Comparison of ENCODE assay signal across 12 cellular contexts in the genomic region with DNA sequence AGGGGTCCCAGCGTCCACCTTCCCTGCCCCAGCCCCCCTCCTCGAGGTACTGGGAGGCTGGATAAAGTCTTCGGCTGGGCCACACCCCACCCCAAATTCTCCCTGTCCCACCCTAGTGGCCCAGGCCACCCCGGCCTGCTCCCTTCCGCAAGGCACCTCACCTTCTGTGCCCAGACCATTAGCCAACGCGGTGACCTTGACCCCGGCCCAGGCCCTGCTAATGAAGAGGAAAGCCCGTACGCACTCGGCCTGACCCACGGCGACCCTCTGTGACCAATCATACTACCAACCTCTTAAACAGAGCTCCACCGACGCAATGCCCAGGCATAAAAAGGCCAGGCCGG. TPM values are rescaled to one million over a fixed set of nuclear protein-coding genes. Genes with fewer than 3 reads are reported as not detected.
DNase-seq lines count a peak whose midpoint lies in the region; ATAC-seq and TF ChIP-seq lines count a peak whose summit lies in the region.
"Had no signal": no experiment of that assay in that cellular context is flagged by ENCODE, and none has a peak within 500 bp of the region (broad histone marks: within the 10 kb centered on the region; RNA-seq: fewer than 3 reads in every experiment).

No MANE protein-coding gene starts in this region.

- H3K36me3 ChIP-seq in aorta (ENCODE audit: control insufficient read depth in 1 of 2, insufficient read depth in 2 of 2, low read length in 1 of 2) = no peaks in the 10 kb centered on the region

- H3K9me3 Mint-ChIP-seq in stimulated activated naive CD8-positive, alpha-beta T cell treated with anti-CD3 and anti-CD28 coated beads, Interleukin-15, Interleukin-2, amounts not matched to agents 100 ng/mL and 50 ng/mL, for 24 hours = no peaks in the 10 kb centered on the region
- H3K9me3 Mint-ChIP-seq in naive B cell = no peaks in the 10 kb centered on the region

- H3K4me3 ChIP-seq in coronary artery (peak overlapping the region; percentile 68), aorta (ENCODE audit: low read length in 2 of 2) (no peak overlapping the region)

- H3K27ac ChIP-seq in coronary artery (no peak overlapping the region), aorta (ENCODE audit: low read depth in 1 of 2, low read length in 2 of 2) (no peak overlapping the region)

- DNase-seq in stimulated activated naive CD8-positive, alpha-beta T cell treated with anti-CD3 and anti-CD28 coated beads, Interleukin-15, Interleukin-2, amounts not matched to agents 100 U/mL and 50 U/mL, for 24 hours = no peak
- DNase-seq in coronary artery (ENCODE audit: low spot score) (no peak), naive B cell (no peak), aorta (no peak), activated gamma-delta T cell (lab: John Stamatoyannopoulos, UW) (no peak)
- DNase-seq: NCI-H69 had no signal

- no peaks in the 10 kb centered on the region for H3K27me3 Mint-ChIP-seq in stimulated activated naive CD8-positive, alpha-beta T cell treated with anti-CD3 and anti-CD28 coated beads, Interleukin-15, Interleukin-2, amounts not matched to agents 100 ng/mL and 50 ng/mL, for 24 hours
- peaks cover 2 to 9% (median 8%) of the 10 kb centered on the region in 3 donors for H3K27me3 Mint-ChIP-seq in naive B cell

- 81 to 84% methylated on average over 15 to 16 of the region's 16 CpGs for WGBS in aorta, 2 donors

- peaks cover 15% of the 10 kb centered on the region for H3K4me1 Mint-ChIP-seq in stimulated activated naive CD8-positive, alpha-beta T cell treated with anti-CD3 and anti-CD28 coated beads, Interleukin-15, Interleukin-2, amounts not matched to agents 100 ng/mL and 50 ng/mL, for 24 hours (ENCODE audit: low read depth)
- H3K4me1 Mint-ChIP-seq in naive B cell = peaks cover 15 to 42% (median 24%) of the 10 kb centered on the region in 3 donors

- no peaks in the 10 kb centered on the region for H3K27me3 ChIP-seq in aorta (ENCODE audit: control insufficient read depth in 1 of 2, insufficient read depth in 2 of 2, low read length in 1 of 2)

- no peaks in the 10 kb centered on the region for H3K4me1 ChIP-seq in aorta (ENCODE audit: control insufficient read depth in 1 of 2, insufficient read depth in 2 of 2, low read length in 2 of 2)

- intact Hi-C loops in aorta (cut with DNase I) = no loop called here

- no peak for ATAC-seq in stimulated activated naive CD8-positive, alpha-beta T cell treated with anti-CD3 and anti-CD28 coated beads, Interleukin-15, Interleukin-2, amounts not matched to agents 100 U/mL and 50 U/mL, for 24 hours
- no peak for ATAC-seq in naive B cell (ENCODE audit: low read depth in 2 of 2)
- peak; percentile 15 for ATAC-seq in aorta (ENCODE audit: low FRiP score)
- no peak for ATAC-seq in HG02885 (IDR thresholded peaks at IDR 0.05; ENCODE audit: poor library complexity, unreplicated experiment)
- no peak for ATAC-seq in GM19035 (IDR thresholded peaks at IDR 0.05; ENCODE audit: unreplicated experiment)
- ATAC-seq: GM12878 had no signal

- H3K36me3 Mint-ChIP-seq in stimulated activated naive CD8-positive, alpha-beta T cell treated with anti-CD3 and anti-CD28 coated beads, Interleukin-15, Interleukin-2, amounts not matched to agents 100 ng/mL and 50 ng/mL, for 24 hours (ENCODE audit: low read depth) = no peaks in the 10 kb centered on the region
- H3K36me3 Mint-ChIP-seq in naive B cell = peaks cover 0 to 5% of the 10 kb centered on the region in 2 donors

- H3K27ac Mint-ChIP-seq in stimulated activated naive CD8-positive, alpha-beta T cell treated with anti-CD3 and anti-CD28 coated beads, Interleukin-15, Interleukin-2, amounts not matched to agents 100 ng/mL and 50 ng/mL, for 24 hours = no peak overlapping the region
- H3K27ac Mint-ChIP-seq in naive B cell = peak overlapping the region in 4 of 6 donors; percentile 34 to 92 (median 74)

- no peak for TF ChIP-seq CTCF in coronary artery (IDR thresholded peaks at IDR 0.05)

- H3K4me3 Mint-ChIP-seq in stimulated activated naive CD8-positive, alpha-beta T cell treated with anti-CD3 and anti-CD28 coated beads, Interleukin-15, Interleukin-2, amounts not matched to agents 100 ng/mL and 50 ng/mL, for 24 hours = peak overlapping the region; percentile 63
- peak overlapping the region; percentile 75 to 91 (median 88) for H3K4me3 Mint-ChIP-seq in naive B cell

- no peaks in the 10 kb centered on the region for H3K9me3 ChIP-seq in aorta (ENCODE audit: control insufficient read depth, low read length)

RNA-seq across cellular contexts. Expression of gene OXT, which starts 0.2 kb away (rescaled TPM):
- 1 to 10 TPM in 3 of 6 donors, under 1 TPM in 1, not detected in 2; 0.79 to 1.5 (median 1.2) TPM for polyA plus RNA-seq in naive B cell (ENCODE audit: low read depth in 6 of 6)
- not detected for total RNA-seq in aorta
- 1 to 10 TPM; 2.2 to 6.3 TPM for polyA plus RNA-seq in aorta
- total RNA-seq: dermis microvascular lymphatic vessel endothelial cell, GM12878, pulmonary artery endothelial cell had no signal
- polyA plus RNA-seq: GM12878 had no signal

RNA-seq across cellular contexts. Expression of gene AVP, which starts 13.3 kb away (rescaled TPM):
- polyA plus RNA-seq in naive B cell (ENCODE audit: low read depth in 6 of 6) = not detected
- total RNA-seq in aorta = not detected
- not detected for polyA plus RNA-seq in aorta
- total RNA-seq: dermis microvascular lymphatic vessel endothelial cell, GM12878, pulmonary artery endothelial cell had no signal
- polyA plus RNA-seq: GM12878 had no signal

RNA-seq across cellular contexts. Expression of gene MRPS26, which starts 25.4 kb away (rescaled TPM):
- polyA plus RNA-seq in naive B cell (ENCODE audit: low read depth in 6 of 6) (10 to 100 TPM; 64.0 to 94.6 (median 79.8) TPM), aorta (10 to 100 TPM; 34.8 to 50.5 TPM)
- total RNA-seq in aorta = 10 to 100 TPM; 19.6 to 23.5 TPM

RNA-seq across cellular contexts. Expression of gene GNRH2, which starts 27.8 kb away (rescaled TPM):
- polyA plus RNA-seq in naive B cell (ENCODE audit: low read depth in 6 of 6) (not detected), aorta (under 1 TPM in 1 of 2 donors, not detected in 1; 0.69 TPM)
- total RNA-seq in aorta = under 1 TPM in 1 of 2 donors, not detected in 1; 0.49 TPM
- total RNA-seq: dermis microvascular lymphatic vessel endothelial cell, pulmonary artery endothelial cell had no signal
